ENCODE assay signal across 6 cellular contexts in the genomic region with DNA sequence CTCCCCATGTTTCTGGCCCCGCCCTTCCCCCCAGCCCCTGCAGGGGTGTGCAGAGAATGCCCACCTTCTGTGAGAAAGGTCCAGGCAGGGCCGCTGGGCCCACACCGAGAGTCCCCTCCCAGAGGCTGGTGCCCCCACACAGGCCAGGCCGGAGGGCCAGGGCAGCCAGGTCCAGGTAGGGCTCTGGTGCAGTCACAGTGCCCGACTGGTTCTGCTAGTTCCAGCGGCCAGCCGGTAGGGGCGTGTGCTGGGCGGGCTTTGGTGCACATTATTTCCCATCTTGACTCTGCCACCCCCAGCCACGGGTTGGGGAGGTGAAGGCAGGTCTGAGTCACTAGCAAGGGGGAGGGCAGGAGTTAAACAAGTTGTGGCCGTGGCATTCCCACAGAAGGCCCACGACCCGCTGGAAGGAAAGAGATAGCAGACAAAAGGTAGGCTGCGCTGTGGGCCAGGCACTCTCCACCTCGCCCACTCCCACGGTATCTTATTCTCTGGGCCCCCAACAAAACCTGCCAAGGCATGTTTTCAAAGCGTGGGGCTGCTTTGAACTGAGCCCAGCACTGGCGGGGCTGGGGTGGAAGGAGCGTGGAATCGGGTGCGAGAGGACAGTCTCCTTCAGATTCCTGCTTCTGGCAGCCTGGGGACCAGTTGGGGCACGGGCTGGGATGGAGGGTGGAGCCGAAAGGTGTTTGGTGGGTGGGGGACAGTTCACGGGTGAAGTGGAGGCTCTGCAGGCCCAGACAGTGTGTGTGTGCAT. TPM values are rescaled to one million over a fixed set of nuclear protein-coding genes. Genes with fewer than 3 reads are reported as not detected.
DNase-seq lines count a peak whose midpoint lies in the region; ATAC-seq and TF ChIP-seq lines count a peak whose summit lies in the region.

No MANE protein-coding gene starts in this region.

- intact Hi-C loops in activated CD4-positive, alpha-beta T cell treated with anti-CD3 and anti-CD28 coated beads, Interleukin-2, amount 10 ng/mL, durations not matched to agents 24 days and 14 days (cut with micrococcal nuclease) = no loop called here

- no peak overlapping the region for H3K4me3 Mint-ChIP-seq in activated CD4-positive, alpha-beta T cell treated with anti-CD3 and anti-CD28 coated beads, Interleukin-2, amount 10 ng/mL, durations not matched to agents 24 days and 14 days
- H3K4me3 Mint-ChIP-seq in stimulated activated naive CD8-positive, alpha-beta T cell treated with anti-CD3 and anti-CD28 coated beads, Interleukin-15, amount 100 ng/mL, for 72 hours = peak overlapping the region; percentile 17 to 59

- peaks cover 8% of the 10 kb centered on the region for H3K4me1 Mint-ChIP-seq in activated CD4-positive, alpha-beta T cell treated with anti-CD3 and anti-CD28 coated beads, Interleukin-2, amount 10 ng/mL, durations not matched to agents 24 days and 14 days
- peaks cover 33% of the 10 kb centered on the region for H3K4me1 Mint-ChIP-seq in stimulated activated naive CD8-positive, alpha-beta T cell treated with anti-CD3 and anti-CD28 coated beads, Interleukin-15, amount 100 ng/mL, for 72 hours

- H3K27ac Mint-ChIP-seq in activated CD4-positive, alpha-beta T cell treated with anti-CD3 and anti-CD28 coated beads, Interleukin-2, amount 10 ng/mL, durations not matched to agents 24 days and 14 days = no peak overlapping the region
- H3K27ac Mint-ChIP-seq in stimulated activated naive CD8-positive, alpha-beta T cell treated with anti-CD3 and anti-CD28 coated beads, Interleukin-15, amount 100 ng/mL, for 72 hours = peak overlapping the region in 1 of 2 donors; percentile 86

- H3K36me3 Mint-ChIP-seq in activated CD4-positive, alpha-beta T cell treated with anti-CD3 and anti-CD28 coated beads, Interleukin-2, amount 10 ng/mL, durations not matched to agents 24 days and 14 days (ENCODE audit: low read depth) = no peaks in the 10 kb centered on the region

- H3K27me3 Mint-ChIP-seq in activated CD4-positive, alpha-beta T cell treated with anti-CD3 and anti-CD28 coated beads, Interleukin-2, amount 10 ng/mL, durations not matched to agents 24 days and 14 days = peaks cover 39% of the 10 kb centered on the region
- peaks cover 64% of the 10 kb centered on the region for H3K27me3 Mint-ChIP-seq in stimulated activated naive CD8-positive, alpha-beta T cell treated with anti-CD3 and anti-CD28 coated beads, Interleukin-15, amount 100 ng/mL, for 72 hours

- no peaks in the 10 kb centered on the region for H3K9me3 Mint-ChIP-seq in activated CD4-positive, alpha-beta T cell treated with anti-CD3 and anti-CD28 coated beads, Interleukin-2, amount 10 ng/mL, durations not matched to agents 24 days and 14 days
- H3K9me3 Mint-ChIP-seq in stimulated activated naive CD8-positive, alpha-beta T cell treated with anti-CD3 and anti-CD28 coated beads, Interleukin-15, amount 100 ng/mL, for 72 hours = no peaks in the 10 kb centered on the region

- peak; percentile 19 for TF ChIP-seq CTCF in fibroblast of mammary gland (conservative IDR thresholded peaks at IDR 0.05; ENCODE audit: control insufficient read depth, insufficient read depth, low read depth, low read length)

- peak; percentile 65 for ATAC-seq in stimulated activated naive CD8-positive, alpha-beta T cell treated with anti-CD3 and anti-CD28 coated beads, Interleukin-15, amount 100 ng/mL, for 72 hours
- ATAC-seq in GM21381 (IDR thresholded peaks at IDR 0.05; ENCODE audit: unreplicated experiment) (no peak), GM19395 (IDR thresholded peaks at IDR 0.05; ENCODE audit: unreplicated experiment) (no peak)

- peak; percentile 39 to 41 for DNase-seq in activated CD4-positive, alpha-beta T cell treated with anti-CD3 and anti-CD28 coated beads, Interleukin-2, amount 50 U/mL, for 48 hours
- no peak for DNase-seq in activated CD4-positive, alpha-beta T cell treated with anti-CD3 and anti-CD28 coated beads, Interleukin-2, amount 10 ng/mL, durations not matched to agents 24 days and 14 days
- DNase-seq in fibroblast of mammary gland (ENCODE audit: low read depth) = peak; percentile 17
- DNase-seq in stimulated activated naive CD8-positive, alpha-beta T cell treated with anti-CD3 and anti-CD28 coated beads, Interleukin-15, amount 100 ng/mL, for 72 hours = no peak

- H3K4me3 ChIP-seq in fibroblast of mammary gland (ENCODE audit: control insufficient read depth, low read depth, low read length) = no peak overlapping the region

RNA-seq across cellular contexts. Expression of a gene that starts 1.9 kb away (rescaled TPM):
- total RNA-seq in activated CD4-positive, alpha-beta T cell treated with anti-CD3 and anti-CD28 coated beads, Interleukin-2, amount 10 ng/mL, durations not matched to agents 24 days and 14 days = not detected in 2 replicates

RNA-seq across cellular contexts. Expression of a gene that starts 12.6 kb away (rescaled TPM):
- 21.6 and 22.4 TPM in 2 replicates for total RNA-seq in activated CD4-positive, alpha-beta T cell treated with anti-CD3 and anti-CD28 coated beads, Interleukin-2, amount 10 ng/mL, durations not matched to agents 24 days and 14 days

RNA-seq across cellular contexts. Expression of a gene that starts 26.1 kb away (rescaled TPM):
- 0.07 TPM in 1 of 2 replicates, not detected in the other for total RNA-seq in activated CD4-positive, alpha-beta T cell treated with anti-CD3 and anti-CD28 coated beads, Interleukin-2, amount 10 ng/mL, durations not matched to agents 24 days and 14 days

RNA-seq across cellular contexts. Expression of a gene that starts 26.2 kb away (rescaled TPM):
- total RNA-seq in activated CD4-positive, alpha-beta T cell treated with anti-CD3 and anti-CD28 coated beads, Interleukin-2, amount 10 ng/mL, durations not matched to agents 24 days and 14 days = 3.5 TPM in 2 replicates

RNA-seq across cellular contexts. Expression of a gene that starts 55.7 kb away (rescaled TPM):
- total RNA-seq in activated CD4-positive, alpha-beta T cell treated with anti-CD3 and anti-CD28 coated beads, Interleukin-2, amount 10 ng/mL, durations not matched to agents 24 days and 14 days = 53.6 and 61.2 TPM in 2 replicates

Comparison
In these comparisons a context has a peak if more than half of its experiments do, and no peak if none do; other contexts are left out.
1. DNase-seq: peak in activated CD4-positive, alpha-beta T cell treated with anti-CD3 and anti-CD28 coated beads, Interleukin-2, amount 50 U/mL, for 48 hours (2 of 2) and fibroblast of mammary gland (single experiment); none in activated CD4-positive, alpha-beta T cell treated with anti-CD3 and anti-CD28 coated beads, Interleukin-2, amount 10 ng/mL, durations not matched to agents 24 days and 14 days (single experiment) and stimulated activated naive CD8-positive, alpha-beta T cell treated with anti-CD3 and anti-CD28 coated beads, Interleukin-15, amount 100 ng/mL, for 72 hours (0 of 2).